Comparison of ENCODE assay signal across 13 cellular contexts in the genomic region with DNA sequence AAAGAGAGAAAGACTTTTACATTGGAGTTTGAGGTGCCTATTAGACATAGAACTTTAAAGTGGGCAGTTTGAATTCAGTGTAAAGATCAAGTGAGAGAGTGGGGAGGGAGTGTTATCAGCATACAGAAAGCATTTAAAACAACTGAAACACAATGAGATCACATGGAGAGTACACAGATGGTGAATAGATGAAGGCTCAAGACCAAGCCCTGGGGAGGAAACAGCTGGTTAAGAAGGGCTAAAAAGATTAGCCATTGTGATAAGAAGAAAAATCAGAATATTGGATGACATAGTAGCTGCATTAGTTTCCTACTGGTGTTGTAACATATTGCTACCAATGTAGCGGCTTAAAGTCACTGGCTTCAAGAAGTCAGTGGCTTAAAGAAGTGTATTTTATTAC.
"Had no signal": no experiment of that assay in that cellular context is flagged by ENCODE, and none has a peak within 500 bp of the region (broad histone marks: within the 10 kb centered on the region; RNA-seq: fewer than 3 reads in every experiment).

No MANE protein-coding gene starts in this region.

- ATAC-seq: activated naive CD4-positive, alpha-beta T cell treated with anti-CD3 and anti-CD28 coated beads, Interleukin-2, amount 50 U/mL, for 72 hours; activated T-cell treated with anti-CD3 and anti-CD28 coated beads, Interleukin-2, amount 50 U/mL, for 72 hours; foreskin keratinocyte; heart left ventricle; natural killer cell treated with Interleukin-12 subunit alpha and Interleukin-12 subunit beta and Interleukin-15 and Interleukin-18, amount 100 ng/mL, for 72 hours; stimulated activated naive B cell treated with anti-CD40 and anti-IgM and Interleukin-4, amounts not matched to agents 10 μg/mL and 1 μg/mL and 100 μg/mL, for 72 hours; WTC11 had no signal

- H3K4me1 Mint-ChIP-seq: activated CD4-positive, alpha-beta T cell treated with anti-CD3 and anti-CD28 coated beads, Interleukin-2, amount 10 ng/mL, durations not matched to agents 7 days and 5 days; stimulated activated naive B cell treated with anti-CD40 and anti-IgM and Interleukin-4, amounts not matched to agents 10 μg/mL and 1 μg/mL and 100 μg/mL, for 72 hours had no signal

- H3K9me3 ChIP-seq: heart left ventricle, thyroid gland had no signal

- H3K9me3 Mint-ChIP-seq: activated CD4-positive, alpha-beta T cell treated with anti-CD3 and anti-CD28 coated beads, Interleukin-2, amount 10 ng/mL, durations not matched to agents 7 days and 5 days; stimulated activated naive B cell treated with anti-CD40 and anti-IgM and Interleukin-4, amounts not matched to agents 10 μg/mL and 1 μg/mL and 100 μg/mL, for 72 hours had no signal

- H3K36me3 Mint-ChIP-seq: activated naive CD4-positive, alpha-beta T cell treated with anti-CD3 and anti-CD28 coated beads, Interleukin-2, amount 50 U/mL, for 72 hours; natural killer cell treated with Interleukin-12 subunit alpha and Interleukin-12 subunit beta and Interleukin-15 and Interleukin-18, amount 100 ng/mL, for 72 hours; stimulated activated naive B cell treated with anti-CD40 and anti-IgM and Interleukin-4, amounts not matched to agents 10 μg/mL and 1 μg/mL and 100 μg/mL, for 72 hours; WTC11 had no signal

- H3K27ac Mint-ChIP-seq: activated CD4-positive, alpha-beta T cell treated with anti-CD3 and anti-CD28 coated beads, Interleukin-2, amount 10 ng/mL, durations not matched to agents 7 days and 5 days; activated naive CD4-positive, alpha-beta T cell treated with anti-CD3 and anti-CD28 coated beads, Interleukin-2, amount 50 U/mL, for 72 hours; natural killer cell treated with Interleukin-12 subunit alpha and Interleukin-12 subunit beta and Interleukin-15 and Interleukin-18, amount 100 ng/mL, for 72 hours; stimulated activated naive B cell treated with anti-CD40 and anti-IgM and Interleukin-4, amounts not matched to agents 10 μg/mL and 1 μg/mL and 100 μg/mL, for 72 hours; WTC11 had no signal

- H3K4me3 Mint-ChIP-seq: activated CD4-positive, alpha-beta T cell treated with anti-CD3 and anti-CD28 coated beads, Interleukin-2, amount 10 ng/mL, durations not matched to agents 7 days and 5 days; activated T-cell treated with anti-CD3 and anti-CD28 coated beads, Interleukin-2, amount 50 U/mL, for 72 hours; natural killer cell treated with Interleukin-12 subunit alpha and Interleukin-12 subunit beta and Interleukin-15 and Interleukin-18, amount 100 ng/mL, for 72 hours; stimulated activated naive B cell treated with anti-CD40 and anti-IgM and Interleukin-4, amounts not matched to agents 10 μg/mL and 1 μg/mL and 100 μg/mL, for 72 hours; WTC11 had no signal

- H3K4me1 ChIP-seq: foreskin keratinocyte, heart left ventricle, thyroid gland had no signal

- H3K27me3 Mint-ChIP-seq: activated CD4-positive, alpha-beta T cell treated with anti-CD3 and anti-CD28 coated beads, Interleukin-2, amount 10 ng/mL, durations not matched to agents 7 days and 5 days; natural killer cell treated with Interleukin-12 subunit alpha and Interleukin-12 subunit beta and Interleukin-15 and Interleukin-18, amount 100 ng/mL, for 72 hours; stimulated activated naive B cell treated with anti-CD40 and anti-IgM and Interleukin-4, amounts not matched to agents 10 μg/mL and 1 μg/mL and 100 μg/mL, for 72 hours had no signal

- H3K27me3 ChIP-seq: foreskin keratinocyte, thyroid gland had no signal

- DNase-seq: activated CD4-positive, alpha-beta T cell treated with anti-CD3 and anti-CD28 coated beads, Interleukin-2, amount 10 ng/mL, durations not matched to agents 7 days and 5 days; activated CD8-positive, alpha-beta memory T cell treated with anti-CD3 and anti-CD28 coated beads, Interleukin-2, amount 50 U/mL, for 48 hours; activated gamma-delta T cell; activated T-cell treated with anti-CD3 and anti-CD28 coated beads, Interleukin-2, amount 50 U/mL, for 72 hours; foreskin keratinocyte; heart left ventricle; retina; stimulated activated naive B cell treated with anti-CD40 and anti-IgM and Interleukin-4, amounts not matched to agents 10 μg/mL and 1 μg/mL and 100 μg/mL, for 72 hours; T-helper 9 cell; thyroid gland had no signal

- H3K27ac ChIP-seq: foreskin keratinocyte, heart left ventricle, thyroid gland had no signal

- H3K4me3 ChIP-seq: heart left ventricle, thyroid gland had no signal

- H3K36me3 ChIP-seq: heart left ventricle, thyroid gland had no signal
